8 cellular contexts compared by ENCODE assay signal in the genomic region with DNA sequence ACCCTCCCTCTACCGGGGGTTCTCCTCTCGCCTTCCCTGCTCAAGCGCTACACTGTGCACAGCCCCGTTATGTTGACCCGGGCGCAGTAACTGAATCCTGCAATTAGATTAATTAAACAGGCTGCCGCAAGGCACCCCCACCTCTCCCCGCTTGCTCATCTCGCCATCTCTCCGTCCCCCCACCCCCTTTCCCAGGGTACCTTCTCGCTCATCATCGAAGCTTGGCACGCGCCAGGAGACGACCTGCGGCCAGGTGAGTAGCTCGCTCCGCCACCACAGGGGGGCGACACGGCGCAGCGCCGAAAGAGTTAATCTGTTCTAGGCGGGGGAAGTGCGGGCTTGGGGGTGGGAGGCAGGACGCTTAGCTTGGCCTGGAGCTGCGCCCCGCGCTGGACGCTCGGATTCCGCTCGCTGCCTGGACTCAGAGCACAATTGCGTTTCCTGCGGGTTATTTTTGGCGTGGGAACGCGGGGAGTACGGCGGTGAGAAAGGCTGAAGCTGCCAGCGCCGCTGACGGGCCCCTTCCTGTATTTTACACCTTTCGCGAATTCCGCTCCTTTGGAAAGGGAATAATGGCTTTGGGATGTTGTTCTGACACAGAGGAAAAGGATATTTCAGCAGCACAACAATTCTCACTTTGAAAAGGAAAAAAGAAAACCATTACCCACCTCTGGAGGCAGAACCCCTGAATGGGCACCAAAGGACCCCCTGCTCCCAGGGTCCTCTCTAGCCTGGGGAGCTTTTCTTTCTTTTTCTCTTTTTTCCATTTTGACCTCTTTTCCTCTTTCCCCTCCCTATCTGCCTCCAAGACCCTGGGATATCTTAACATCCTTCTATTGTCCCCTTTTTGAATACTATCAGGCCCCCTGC. TPM values are rescaled to one million over a fixed set of nuclear protein-coding genes. Genes with fewer than 3 reads are reported as not detected.
DNase-seq lines count a peak whose midpoint lies in the region; ATAC-seq and TF ChIP-seq lines count a peak whose summit lies in the region.

No MANE protein-coding gene starts in this region.

- peak overlapping the region; percentile 25 for H3K4me3 ChIP-seq in NT2/D1 (ENCODE audit: insufficient read length, low read depth)
- H3K4me3 ChIP-seq in ascending aorta, result peak overlapping the region; percentile 45 to 66
- peak overlapping the region; percentile 75 for H3K4me3 ChIP-seq in iPS-15b (ENCODE audit: low read depth, low read length)

- peaks cover 10% of the 10 kb centered on the region for H3K4me1 ChIP-seq in NT2/D1 (ENCODE audit: insufficient read depth, insufficient read length)
- H3K4me1 ChIP-seq in ascending aorta, result peaks cover 28 to 45% of the 10 kb centered on the region in 2 donors
- H3K4me1 ChIP-seq in iPS-15b (ENCODE audit: control insufficient read depth, insufficient read depth, low read length), result peaks cover 7% of the 10 kb centered on the region

- peak; percentile 9 to 40 (median 33) for TF ChIP-seq CTCF in ascending aorta (IDR thresholded peaks at IDR 0.05)

- no peak overlapping the region for H3K27ac ChIP-seq in ascending aorta

- H3K27me3 ChIP-seq in NT2/D1 (ENCODE audit: insufficient read depth, insufficient read length) (peaks cover 98% of the 10 kb centered on the region), ascending aorta (peaks cover 8% of the 10 kb centered on the region), iPS-15b (ENCODE audit: control insufficient read depth, insufficient read depth, low read length) (peaks cover 83% of the 10 kb centered on the region)

- DNase-seq in NCI-H2029 (lab: John Stamatoyannopoulos, UW) (peak; percentile 27), NCI-H2029 treated with DMSO at 0.1 percent for 48 hours (lab: John Stamatoyannopoulos, UW) (no peak), NT2/D1 (ENCODE audit: low read depth, low spot score) (no peak), ascending aorta (ENCODE audit: low spot score in 2 of 2) (no peak)
- DNase-seq in stimulated activated CD4-positive, alpha-beta T cell treated with anti-CD3 and anti-CD28 coated beads, Interleukin-15, amount 100 ng/mL, for 24 hours, result peak; percentile 71

- ATAC-seq in GM21717 (IDR thresholded peaks at IDR 0.05; ENCODE audit: unreplicated experiment), result no peak
- ATAC-seq in GM19452 (IDR thresholded peaks at IDR 0.05; ENCODE audit: unreplicated experiment), result no peak

- H3K36me3 ChIP-seq in NT2/D1 (ENCODE audit: insufficient read depth, insufficient read length, low read length) (no peaks in the 10 kb centered on the region), ascending aorta (no peaks in the 10 kb centered on the region), iPS-15b (ENCODE audit: control insufficient read depth, insufficient read depth, low read length) (no peaks in the 10 kb centered on the region)

- intact Hi-C loops in ascending aorta (cut with DNase I), result loop anchor here (2.0 kb wide), 1 partner anchor 24 kb away; no protein-coding TSS in a partner anchor

- H3K9me3 ChIP-seq in NT2/D1 (ENCODE audit: insufficient read depth, low read length) (no peaks in the 10 kb centered on the region), ascending aorta (no peaks in the 10 kb centered on the region), iPS-15b (ENCODE audit: control insufficient read depth, insufficient read depth, low read length) (no peaks in the 10 kb centered on the region)

- no peak overlapping the region for H3K9ac ChIP-seq in NT2/D1 (ENCODE audit: insufficient read length, low read depth)
- H3K9ac ChIP-seq in iPS-15b (ENCODE audit: low read depth, low read length), result no peak overlapping the region

RNA-seq across cellular contexts. Expression of gene DLL4, which starts 1.5 kb away (rescaled TPM):
- 30.2 TPM for total RNA-seq in ascending aorta

RNA-seq across cellular contexts. Expression of gene CHAC1, which starts 22.6 kb away (rescaled TPM):
- 28.5 TPM for total RNA-seq in ascending aorta

RNA-seq across cellular contexts. Expression of gene VPS18, which starts 36.4 kb away (rescaled TPM):
- 51.8 TPM for total RNA-seq in ascending aorta

RNA-seq across cellular contexts. Expression of gene RHOV, which starts 56.6 kb away (rescaled TPM):
- total RNA-seq in ascending aorta, result not detected

Comparison
In these comparisons a context has a peak if more than half of its experiments do, and no peak if none do; other contexts are left out.
1. DNase-seq: peak in NCI-H2029 (single experiment) and stimulated activated CD4-positive, alpha-beta T cell treated with anti-CD3 and anti-CD28 coated beads, Interleukin-15, amount 100 ng/mL, for 24 hours (single experiment); none in NCI-H2029 treated with DMSO at 0.1 percent for 48 hours (single experiment), NT2/D1 (single experiment) and ascending aorta (0 of 2).
2. H3K4me3 ChIP-seq: peak in every context shown above with its lines; median percentile 75 in iPS-15b; 56 in ascending aorta; 25 in NT2/D1.